ENCODE assay signal across 8 cellular contexts in the genomic region with DNA sequence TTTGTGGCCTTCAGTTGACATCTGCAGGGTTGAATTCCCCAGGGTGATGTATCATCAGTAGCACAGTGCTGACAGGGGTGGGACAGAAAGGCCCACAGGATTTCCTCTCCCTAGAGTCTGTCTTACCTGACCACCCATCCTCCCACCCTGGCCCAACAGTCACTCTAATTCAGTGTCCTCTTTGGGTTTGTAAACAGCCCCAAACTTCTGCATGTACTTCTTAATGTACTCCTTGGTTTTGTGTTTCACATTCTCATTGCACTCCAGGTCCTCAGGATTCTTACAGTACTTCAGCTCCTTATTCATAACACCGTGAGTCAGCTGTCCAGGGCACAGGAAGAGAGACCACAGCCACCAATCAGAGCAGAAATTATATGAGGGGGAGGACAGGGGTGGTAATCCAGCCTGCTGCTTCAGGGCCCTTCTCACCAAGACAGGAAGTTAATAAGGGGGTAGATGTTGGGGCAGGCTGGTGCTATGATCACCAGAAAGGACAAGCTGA. TPM values are rescaled to one million over a fixed set of nuclear protein-coding genes. Genes with fewer than 3 reads are reported as not detected.
DNase-seq lines count a peak whose midpoint lies in the region; ATAC-seq, FAIRE-seq and TF ChIP-seq lines count a peak whose summit lies in the region.

No MANE protein-coding gene starts in this region.

- in situ Hi-C loops in GM13977 (cut with MboI; ENCODE audit: low pct_unique_long_range_greater_than_20kb, low sequenced_read_pairs, unreplicated experiment), result no loop called here

- H3K27ac Mint-ChIP-seq in activated naive CD4-positive, alpha-beta T cell treated with anti-CD3 and anti-CD28 coated beads, Interleukin-2, amount 50 U/mL, for 72 hours, result peak overlapping the region; percentile 85 to 94

- peak; percentile 71 to 82 for ATAC-seq in activated naive CD4-positive, alpha-beta T cell treated with anti-CD3 and anti-CD28 coated beads, Interleukin-2, amount 50 U/mL, for 72 hours
- ATAC-seq in GM19023 (IDR thresholded peaks at IDR 0.05; ENCODE audit: unreplicated experiment), result no peak

- H3K36me3 Mint-ChIP-seq in activated naive CD4-positive, alpha-beta T cell treated with anti-CD3 and anti-CD28 coated beads, Interleukin-2, amount 50 U/mL, for 72 hours, result peaks cover 12 to 24% of the 10 kb centered on the region in 2 donors

- H3K9me3 Mint-ChIP-seq in activated naive CD4-positive, alpha-beta T cell treated with anti-CD3 and anti-CD28 coated beads, Interleukin-2, amount 50 U/mL, for 72 hours, result no peaks in the 10 kb centered on the region

- DNase-seq in GM13977 (ENCODE audit: low spot score) (peak; percentile 41), HTR-8/SVneo (ENCODE audit: insufficient read length, low spot score) (peak; percentile 77), myocyte (ENCODE audit: low read depth) (peak; percentile 83), NCI-H510A (lab: John Stamatoyannopoulos, UW) (no peak), NCI-H82 treated with DMSO at 0.1 percent for 48 hours (lab: John Stamatoyannopoulos, UW; ENCODE audit: unreplicated experiment) (no peak), NCI-H1436 (lab: John Stamatoyannopoulos, UW) (no peak)
- peak; percentile 34 to 69 for DNase-seq in activated naive CD4-positive, alpha-beta T cell treated with anti-CD3 and anti-CD28 coated beads, Interleukin-2, amount 50 U/mL, for 72 hours (ENCODE audit: low spot score in 2 of 2)

- TF ChIP-seq CTCF in GM13977 (IDR thresholded peaks at IDR 0.05; ENCODE audit: extremely low read depth, insufficient read depth, missing control alignments), result no peak

- no peak for FAIRE-seq in HTR-8/SVneo (lab: Jason Lieb, UNC)

RNA-seq across cellular contexts. Expression of a gene that starts 37.5 kb away (rescaled TPM):
- total RNA-seq in activated naive CD4-positive, alpha-beta T cell treated with anti-CD3 and anti-CD28 coated beads, Interleukin-2, amount 50 U/mL, for 72 hours, result 100 to 1,000 TPM in 1 of 2 donors, 10 to 100 TPM in 1; 75.7 to 122 TPM
- 2.3 and 4.4 TPM in 2 replicates for total RNA-seq in myocyte
- 4.0 TPM for polyA plus RNA-seq in myocyte (2012)

RNA-seq across cellular contexts. Expression of a gene that starts 40.4 kb away (rescaled TPM):
- total RNA-seq in activated naive CD4-positive, alpha-beta T cell treated with anti-CD3 and anti-CD28 coated beads, Interleukin-2, amount 50 U/mL, for 72 hours, result 10 to 100 TPM; 49.3 to 55.2 TPM
- 20.9 and 22.6 TPM in 2 replicates for total RNA-seq in myocyte
- 31.8 TPM for polyA plus RNA-seq in myocyte (2012)

Comparison
In these comparisons a context has a peak if more than half of its experiments do, and no peak if none do; other contexts are left out.
1. DNase-seq: peak in GM13977 (single experiment), HTR-8/SVneo (single experiment), activated naive CD4-positive, alpha-beta T cell treated with anti-CD3 and anti-CD28 coated beads, Interleukin-2, amount 50 U/mL, for 72 hours (2 of 2) and myocyte (single experiment); none in NCI-H510A (single experiment), NCI-H82 treated with DMSO at 0.1 percent for 48 hours (single experiment) and NCI-H1436 (single experiment).
2. RNA of a gene that starts 37.5 kb away (total RNA-seq): 75.7 to 122 TPM in activated naive CD4-positive, alpha-beta T cell treated with anti-CD3 and anti-CD28 coated beads, Interleukin-2, amount 50 U/mL, for 72 hours; 2.3 to 4.4 TPM in myocyte; every median in the first group is over 10 times any median in the second.